15 cellular contexts compared by ENCODE assay signal in genomic region chr15:19973718-19974117, GRCh38.
A peak's percentile ranks its signal among the peaks of the same experiment; 100 is the strongest.
DNase-seq lines count a peak whose midpoint lies in the region; ATAC-seq and TF ChIP-seq lines count a peak whose summit lies in the region.
"Had no signal": no experiment of that assay in that cellular context is flagged by ENCODE, and none has a peak within 500 bp of the region (broad histone marks: within the 10 kb centered on the region; RNA-seq: fewer than 3 reads in every experiment).

No MANE protein-coding gene starts in this region.

- no peaks in the 10 kb centered on the region for H3K27me3 ChIP-seq in Loucy (ENCODE audit: insufficient read depth, low read length, poor library complexity, severe bottlenecking)

- no peak overlapping the region for H3K4me3 ChIP-seq in Loucy (ENCODE audit: low read length, poor library complexity, severe bottlenecking)
- H3K4me3 ChIP-seq: GM23248 had no signal

- ATAC-seq in Right ventricle myocardium inferior (no peak), HG02678 (IDR thresholded peaks at IDR 0.05; ENCODE audit: unreplicated experiment) (no peak)
- ATAC-seq: activated T-helper 17 cell treated with anti-CD3 and anti-CD28 coated beads, Interleukin-2, amount 50 U/mL, for 72 hours; left cardiac atrium; right cardiac atrium had no signal

- peaks cover 38% of the 10 kb centered on the region for H3K4me1 ChIP-seq in Loucy (ENCODE audit: insufficient read depth, low read length, poor library complexity, severe bottlenecking)

- no peaks in the 10 kb centered on the region for H3K36me3 ChIP-seq in Loucy (ENCODE audit: insufficient read depth, low read length)

- H3K4me2 ChIP-seq in Loucy (ENCODE audit: low read depth, low read length, poor library complexity, severe bottlenecking) = peak overlapping the region; percentile 7

- TF ChIP-seq CTCF in 22Rv1 (IDR thresholded peaks at IDR 0.05) (peak; percentile 85), Loucy (conservative IDR thresholded peaks at IDR 0.05; ENCODE audit: low read length) (peak; percentile 81)

- H3K9me2 ChIP-seq in Loucy (replicated peaks; ENCODE audit: low read depth, low read length) = no peaks in the 10 kb centered on the region

- intact Hi-C loops in Right ventricle myocardium inferior (cut with DNase I) = no loop called here

- peak overlapping the region; percentile 11 for H3K9ac ChIP-seq in Loucy (ENCODE audit: low read depth, low read length, poor library complexity, severe bottlenecking)
- H3K9ac ChIP-seq: GM23248 had no signal

- H2AFZ ChIP-seq in Loucy (ENCODE audit: low read length) = no peak overlapping the region
- H2AFZ ChIP-seq: GM23248 had no signal

- in situ Hi-C loops in SK-MEL-5 (cut with HindIII; ENCODE audit: low pct_unique_long_range_greater_than_20kb, low sequenced_read_pairs) = no loop called here

- no peaks in the 10 kb centered on the region for H4K20me1 ChIP-seq in Loucy (ENCODE audit: insufficient read depth, low read length, poor library complexity, severe bottlenecking)

- DNase-seq in AML-193 (lab: John Stamatoyannopoulos, UW) (peak; percentile 4 to 8), SK-MEL-5 (ENCODE audit: low read depth, low spot score) (peak; percentile 39), Right ventricle myocardium inferior (ENCODE audit: missing footprints) (no peak), occipital lobe (lab: John Stamatoyannopoulos, UW) (no peak)
- DNase-seq: activated CD4-positive, alpha-beta T cell treated with anti-CD3 and anti-CD28 coated beads, Interleukin-2, amount 50 U/mL, for 4 hours; CD4-positive, CD25-positive, alpha-beta regulatory T cell; GM23248; left cardiac atrium; NCI-H1417; right cardiac atrium; T1000 had no signal

- no peaks in the 10 kb centered on the region for H3K79me2 ChIP-seq in Loucy (ENCODE audit: insufficient read depth, low read length)

- H3F3A ChIP-seq in Loucy (ENCODE audit: low read depth) = no peaks in the 10 kb centered on the region

- H3K9me3 ChIP-seq in Loucy (ENCODE audit: insufficient read depth, low read depth, low read length) = no peaks in the 10 kb centered on the region

- H3K27ac ChIP-seq in 22Rv1 = no peak overlapping the region
- H3K27ac ChIP-seq: GM23248 had no signal

Comparison
In these comparisons a context has a peak if more than half of its experiments do, and no peak if none do; other contexts are left out.
1. DNase-seq: peak in AML-193 (2 of 2) and SK-MEL-5 (single experiment); none in Right ventricle myocardium inferior (single experiment) and occipital lobe (single experiment).